8 cellular contexts compared by ENCODE assay signal in genomic region chr9:71768388-71769174, GRCh38. TPM values are rescaled to one million over a fixed set of nuclear protein-coding genes. Genes with fewer than 3 reads are reported as not detected.
DNase-seq lines count a peak whose midpoint lies in the region; ATAC-seq, FAIRE-seq and TF ChIP-seq lines count a peak whose summit lies in the region.

TSS of gene CEMIP2 (minus strand) at chr9:71768513. CDS start at chr9:71750373, 18,140 bp downstream.

- no peaks in the 10 kb centered on the region for H3K9me3 Mint-ChIP-seq in activated CD8-positive, alpha-beta memory T cell treated with anti-CD3 and anti-CD28 coated beads, Interleukin-2, amount 10 ng/mL, durations not matched to agents 7 days and 5 days (ENCODE audit: low read depth)

- H3K27ac Mint-ChIP-seq in activated CD8-positive, alpha-beta memory T cell treated with anti-CD3 and anti-CD28 coated beads, Interleukin-2, amount 10 ng/mL, durations not matched to agents 7 days and 5 days = peak within 1 kb of the TSS; percentile 93

- POLR2A ChIA-PET in H1 (lab: Charles Lee; ENCODE audit: partially characterized antibody) = interaction anchor here (0.8 to 3.8 kb wide), 7 partner anchors 11 to 217 kb away, joined by 3 to 21 read pairs (median 5); no protein-coding TSS in a partner anchor

- no peak within 1 kb of the TSS for H2BK15ac ChIP-seq in H1 (ENCODE audit: low read length)
- H2BK15ac ChIP-seq in mesendoderm (replicated peaks; ENCODE audit: low read depth) = no peak within 1 kb of the TSS

- H4K5ac ChIP-seq in H1 (ENCODE audit: insufficient read length, low read depth, low read length) = no peak within 1 kb of the TSS
- no peak within 1 kb of the TSS for H4K5ac ChIP-seq in mesendoderm (ENCODE audit: low read length)

- H3K23me2 ChIP-seq in H1 (ENCODE audit: low read depth, low read length) = peaks cover 9% of the 10 kb centered on the region; the same call in 1 of the 2 replicates

- peak within 1 kb of the TSS; percentile 61; the same call in 1 of the 2 replicates for H2BK5ac ChIP-seq in H1 (ENCODE audit: low read depth, low read length)
- H2BK5ac ChIP-seq in mesendoderm (ENCODE audit: low read length) = peak within 1 kb of the TSS; percentile 70

- H3K4me3 ChIP-seq in H1 (ENCODE audit: extremely low read depth in 1 of 4, insufficient read depth in 2 of 4, low read depth in 3 of 4, low read length in 4 of 4) (peak within 1 kb of the TSS; percentile 66 to 99 (median 98)), mesendoderm (ENCODE audit: low read length) (peak within 1 kb of the TSS; percentile 58)

- H2BK120ac ChIP-seq in H1 (replicated peaks; ENCODE audit: low read depth, low read length) (no peak within 1 kb of the TSS), mesendoderm (ENCODE audit: low read depth, low read length) (no peak within 1 kb of the TSS)

- H4K8ac ChIP-seq in H1 (ENCODE audit: extremely low read depth, insufficient read depth, low read length) (peak within 1 kb of the TSS; percentile 96), mesendoderm (ENCODE audit: low read depth, low read length) (no peak within 1 kb of the TSS)

- peak within 1 kb of the TSS; percentile 82 to 95 for H3K4me2 ChIP-seq in H1 (ENCODE audit: insufficient read depth in 1 of 2, low read depth in 2 of 2, low read length in 2 of 2)
- peak within 1 kb of the TSS; percentile 100 for H3K4me2 ChIP-seq in mesendoderm (ENCODE audit: low read length)

- H3K27ac ChIP-seq in H1 (ENCODE audit: low read depth, low read length) = peak within 1 kb of the TSS; percentile 83
- H3K27ac ChIP-seq in mesendoderm (ENCODE audit: low read depth, low read length) = peak within 1 kb of the TSS; percentile 96

- H3K36me3 Mint-ChIP-seq in activated CD8-positive, alpha-beta memory T cell treated with anti-CD3 and anti-CD28 coated beads, Interleukin-2, amount 10 ng/mL, durations not matched to agents 7 days and 5 days = peaks cover 9% of the 10 kb centered on the region

- peaks cover 4 to 10% of the 10 kb centered on the region in 2 experiments for H4K20me1 ChIP-seq in H1 (replicated peaks in 1 of 2; ENCODE audit: control insufficient read depth in 1 of 2, insufficient read depth in 2 of 2, low read length in 2 of 2)

- CTCF ChIA-PET in activated CD8-positive, alpha-beta memory T cell treated with anti-CD3 and anti-CD28 coated beads, Interleukin-2, amount 10 ng/mL, durations not matched to agents 7 days and 5 days (lab: Charles Lee) = interaction anchor here (0.6 to 5.5 kb wide), 23 partner anchors 12 to 482 kb away, joined by 3 to 75 read pairs (median 4); no protein-coding TSS in a partner anchor
- CTCF ChIA-PET in H1 (lab: Charles Lee; ENCODE audit: partially characterized antibody) = interaction anchor here (0.8 to 2.6 kb wide), 15 partner anchors 10 to 483 kb away, joined by 3 to 10 read pairs (median 5); no protein-coding TSS in a partner anchor

- peak; percentile 67 for ATAC-seq in GM19452 (IDR thresholded peaks at IDR 0.05; ENCODE audit: unreplicated experiment)
- peak; percentile 84 for ATAC-seq in activated CD8-positive, alpha-beta memory T cell treated with anti-CD3 and anti-CD28 coated beads, Interleukin-2, amount 10 ng/mL, durations not matched to agents 7 days and 5 days

- H3K9me3 ChIP-seq in H1 (ENCODE audit: insufficient read depth in 2 of 2, low read depth in 1 of 2, low read length in 1 of 2) = no peaks in the 10 kb centered on the region

- H2BK20ac ChIP-seq in H1 (ENCODE audit: low read length) = no peak within 1 kb of the TSS

- peaks cover 0 to 14% (median 13%) of the 10 kb centered on the region in 4 experiments; a peak in 4 of 7 replicates for H3K4me1 ChIP-seq in H1 (replicated peaks in 1 of 4; ENCODE audit: control insufficient read depth in 3 of 4, insufficient read depth in 4 of 4, low read length in 3 of 4)
- peaks cover 8% of the 10 kb centered on the region for H3K4me1 ChIP-seq in mesendoderm (ENCODE audit: control insufficient read depth, low read depth, low read length)

- no peak within 1 kb of the TSS for H2BK12ac ChIP-seq in H1 (ENCODE audit: low read depth, low read length)

- H3K4me1 Mint-ChIP-seq in activated CD8-positive, alpha-beta memory T cell treated with anti-CD3 and anti-CD28 coated beads, Interleukin-2, amount 10 ng/mL, durations not matched to agents 7 days and 5 days = peaks cover 38% of the 10 kb centered on the region

- TF ChIP-seq RAD21 in H1 (IDR thresholded peaks at IDR 0.05 in 1 of 2, conservative IDR thresholded peaks at IDR 0.05 in 1 of 2; ENCODE audit: low read depth in 2 of 2, low read length in 2 of 2) = peak; percentile 71 to 85

- H3K4ac ChIP-seq in H1 (replicated peaks; ENCODE audit: insufficient read length, low read depth, low read length) (no peak within 1 kb of the TSS), mesendoderm (ENCODE audit: low read depth, low read length) (no peak within 1 kb of the TSS)

- peak; percentile 95 to 97 for TF ChIP-seq POLR2A in H1 (IDR thresholded peaks at IDR 0.05; ENCODE audit: control extremely low read depth in 1 of 2, low read depth in 2 of 2, low read length in 2 of 2)

- DNase-seq in COLO668 (lab: John Stamatoyannopoulos, UW; ENCODE audit: unreplicated experiment) (peak; percentile 93), HK-2 (ENCODE audit: unreplicated experiment) (peak; percentile 70), NOMO-1 (lab: John Stamatoyannopoulos, UW; ENCODE audit: unreplicated experiment in 2 of 2) (peak; percentile 37 to 51), H1 (ENCODE audit: low read depth in 1 of 2, low spot score in 2 of 2) (peak in 1 of 2 experiments; percentile 90), mesendoderm (peak; percentile 94)
- DNase-seq in activated CD8-positive, alpha-beta memory T cell treated with anti-CD3 and anti-CD28 coated beads, Interleukin-2, amount 10 ng/mL, durations not matched to agents 7 days and 5 days = peak; percentile 92
- DNase-seq in stimulated activated CD8-positive, alpha-beta memory T cell treated with anti-CD3 and anti-CD28 coated beads, Interleukin-15, amount 100 ng/mL, for 1 hour (ENCODE audit: low read depth) = peak; percentile 74

- no peaks in the 10 kb centered on the region; a peak in 1 of 7 replicates for H3K27me3 ChIP-seq in H1 (replicated peaks in 1 of 4; ENCODE audit: control insufficient read depth in 3 of 4, extremely low read depth in 1 of 4, insufficient read depth in 3 of 4, low read length in 3 of 4)
- no peaks in the 10 kb centered on the region for H3K27me3 ChIP-seq in mesendoderm (ENCODE audit: insufficient read depth, low read length, poor library complexity)

- TF ChIP-seq CTCF in H1 (IDR thresholded peaks at IDR 0.05; ENCODE audit: control extremely low read depth in 1 of 3, insufficient read depth in 1 of 3, low read depth in 1 of 3, low read length in 3 of 3) = peak; percentile 52 to 82 (median 66)

- peak within 1 kb of the TSS; percentile 31; the same call in 1 of the 2 replicates for H2AFZ ChIP-seq in H1 (ENCODE audit: low read length)

- H3K79me2 ChIP-seq in H1 (ENCODE audit: control insufficient read depth in 1 of 2, insufficient read depth in 2 of 2, low read length in 2 of 2) = peaks cover 20 to 45% of the 10 kb centered on the region in 2 experiments
- H3K79me2 ChIP-seq in mesendoderm (ENCODE audit: control insufficient read depth, insufficient read depth, low read length) = peaks cover 39% of the 10 kb centered on the region

- H3K36me3 ChIP-seq in H1 (ENCODE audit: control insufficient read depth in 2 of 4, insufficient read depth in 4 of 4, low read length in 3 of 4) (no peaks in the 10 kb centered on the region), mesendoderm (ENCODE audit: control insufficient read depth, insufficient read depth, low read length) (no peaks in the 10 kb centered on the region)

- H3K9ac ChIP-seq in H1 (replicated peaks in 1 of 4; ENCODE audit: extremely low read depth in 1 of 4, low read depth in 3 of 4, low read length in 3 of 4) (peak within 1 kb of the TSS; percentile 64 to 79 (median 68); a peak in 6 of 7 replicates), mesendoderm (ENCODE audit: low read length) (peak within 1 kb of the TSS; percentile 71)

- no peak within 1 kb of the TSS for H4K91ac ChIP-seq in H1 (replicated peaks; ENCODE audit: insufficient read length, low read length)

- H3K56ac ChIP-seq in H1 (replicated peaks; ENCODE audit: insufficient read length, low read depth, low read length) (no peak within 1 kb of the TSS), mesendoderm (ENCODE audit: low read length) (peak within 1 kb of the TSS; percentile 93)

- H3K23ac ChIP-seq in H1 (ENCODE audit: insufficient read length) (no peak within 1 kb of the TSS), mesendoderm (ENCODE audit: low read length) (no peak within 1 kb of the TSS)

- peak within 1 kb of the TSS; percentile 97 for H3K4me3 Mint-ChIP-seq in activated CD8-positive, alpha-beta memory T cell treated with anti-CD3 and anti-CD28 coated beads, Interleukin-2, amount 10 ng/mL, durations not matched to agents 7 days and 5 days

- FAIRE-seq in H1 (lab: Jason Lieb, UNC) = no peak

- H3K18ac ChIP-seq in H1 (ENCODE audit: extremely low read depth, low read length) (peak within 1 kb of the TSS; percentile 74; the same call in 1 of the 2 replicates), mesendoderm (ENCODE audit: low read length) (peak within 1 kb of the TSS; percentile 65)

- WGBS in H1 (ENCODE audit: extremely low coverage in 1 of 2, insufficient coverage in 1 of 2, insufficient read length in 1 of 2, insufficient replicate concordance in 2 of 2, low coverage in 1 of 2, low lambda C conversion rate in 2 of 2, missing lambda C conversion rate in 1 of 2), 2 experiments = 0% methylated on average over 17 of the region's 86 CpGs; no CpG with 5 or more reads in 1 of the 2 experiments
- WGBS in mesendoderm (ENCODE audit: extremely low coverage, insufficient coverage, low lambda C conversion rate) = no CpG with 5 or more reads among the region's 86 CpGs

- TF ChIP-seq EP300 in H1 (IDR thresholded peaks at IDR 0.05; ENCODE audit: borderline replicate concordance in 1 of 2, low read depth in 2 of 2, low read length in 2 of 2) = no peak

- peaks cover 3% of the 10 kb centered on the region; the same call in 1 of the 2 replicates for H3K79me1 ChIP-seq in H1 (ENCODE audit: low read depth, low read length)
- peaks cover 6% of the 10 kb centered on the region for H3K79me1 ChIP-seq in mesendoderm (ENCODE audit: low read length)

- H3K14ac ChIP-seq in H1 (ENCODE audit: insufficient read length) = no peak within 1 kb of the TSS

- H2AK5ac ChIP-seq in H1 (ENCODE audit: low read depth, low read length) (no peak within 1 kb of the TSS), mesendoderm (ENCODE audit: low read length) (no peak within 1 kb of the TSS)

- H3K27me3 Mint-ChIP-seq in activated CD8-positive, alpha-beta memory T cell treated with anti-CD3 and anti-CD28 coated beads, Interleukin-2, amount 10 ng/mL, durations not matched to agents 7 days and 5 days = no peaks in the 10 kb centered on the region

RNA-seq across cellular contexts. Expression of gene CEMIP2, which starts in this region (rescaled TPM):
- 10 to 100 TPM; 57.0 to 78.8 TPM for total RNA-seq in activated CD8-positive, alpha-beta memory T cell treated with anti-CD3 and anti-CD28 coated beads, Interleukin-2, amount 10 ng/mL, durations not matched to agents 7 days and 5 days
- total RNA-seq in H1 (2021; fragmentation: NEBNext Ultra II Directional; extraction: Animal tissue kit (Norgen Biotek cat#: 25700)) = 46.0 and 52.1 TPM in 2 replicates
- 25.2 and 30.8 TPM in 2 replicates for polyA plus RNA-seq in H1 (2011; rRNA removed)
- 34.9 TPM for polyA plus RNA-seq in H1 (2011; cell fraction: cytosol; rRNA removed)
- 64.9 TPM for polyA plus RNA-seq in H1 (2011; cell fraction: nucleus; rRNA removed)
- 24.5 to 33.5 TPM (median 30.2 TPM) in 4 replicates for polyA plus RNA-seq in H1 (2012, experiment 1 of 2)
- polyA plus RNA-seq in H1 (2012, experiment 2 of 2) = 2.1 TPM
- polyA plus RNA-seq in H1 (2013, experiment 1 of 2) = 36.3 TPM
- polyA plus RNA-seq in H1 (2013, experiment 2 of 2) = 40.1 TPM
- 140 and 161 TPM in 2 replicates for polyA minus RNA-seq in H1 (2011; rRNA and poly(A)+ RNA removed)
- polyA minus RNA-seq in H1 (2011; cell fraction: cytosol; rRNA and poly(A)+ RNA removed) = 47.6 TPM
- polyA minus RNA-seq in H1 (2011; cell fraction: nucleus; rRNA and poly(A)+ RNA removed) = 155 TPM
- polyA plus RNA-seq in mesendoderm (2013, experiment 1 of 2) = 48.1 TPM
- polyA plus RNA-seq in mesendoderm (2013, experiment 2 of 2) = 48.6 TPM
